23 cellular contexts compared by ENCODE assay signal in genomic region chr14:21215130-21215878, GRCh38. TPM values are rescaled to one million over a fixed set of nuclear protein-coding genes. Genes with fewer than 3 reads are reported as not detected.
DNase-seq lines count a peak whose midpoint lies in the region; ATAC-seq and TF ChIP-seq lines count a peak whose summit lies in the region.
"Had no signal": no experiment of that assay in that cellular context is flagged by ENCODE, and none has a peak within 500 bp of the region (broad histone marks: within the 10 kb centered on the region; RNA-seq: fewer than 3 reads in every experiment).

No MANE protein-coding gene starts in this region.

- H3K36me3 Mint-ChIP-seq in activated CD8-positive, alpha-beta memory T cell treated with anti-CD3 and anti-CD28 coated beads, Interleukin-2, amount 10 ng/mL, durations not matched to agents 7 days and 5 days = peaks cover 65% of the 10 kb centered on the region
- H3K36me3 Mint-ChIP-seq in T-helper 17 cell (ENCODE audit: low read depth) (peaks cover 23% of the 10 kb centered on the region), neural progenitor cell (peaks cover 38% of the 10 kb centered on the region)
- H3K36me3 Mint-ChIP-seq in central memory CD8-positive, alpha-beta T cell (ENCODE audit: insufficient read depth) = peaks cover 78% of the 10 kb centered on the region

- H3K79me2 ChIP-seq in neural progenitor cell (ENCODE audit: low read depth) (peaks cover 90% of the 10 kb centered on the region), trophoblast cell (ENCODE audit: control insufficient read depth, insufficient read depth, low read length, poor library complexity) (no peaks in the 10 kb centered on the region)

- H3K27ac ChIP-seq in neural progenitor cell = peak overlapping the region; percentile 53
- no peak overlapping the region for H3K27ac ChIP-seq in trophoblast cell (ENCODE audit: low read depth, low read length)
- H3K27ac ChIP-seq: ascending aorta, esophagus squamous epithelium, pancreas, uterus had no signal

- H3K4me1 Mint-ChIP-seq in activated CD8-positive, alpha-beta memory T cell treated with anti-CD3 and anti-CD28 coated beads, Interleukin-2, amount 10 ng/mL, durations not matched to agents 7 days and 5 days = peaks cover 57% of the 10 kb centered on the region
- peaks cover 47% of the 10 kb centered on the region for H3K4me1 Mint-ChIP-seq in T-helper 17 cell
- peaks cover 64% of the 10 kb centered on the region for H3K4me1 Mint-ChIP-seq in central memory CD8-positive, alpha-beta T cell
- peaks cover 6% of the 10 kb centered on the region for H3K4me1 Mint-ChIP-seq in neural progenitor cell

- H3K4me2 ChIP-seq in neural progenitor cell = no peak overlapping the region
- H3K4me2 ChIP-seq in trophoblast cell (ENCODE audit: low read length) = no peak overlapping the region

- peak overlapping the region; percentile 70 for H3K27ac Mint-ChIP-seq in activated CD8-positive, alpha-beta memory T cell treated with anti-CD3 and anti-CD28 coated beads, Interleukin-2, amount 10 ng/mL, durations not matched to agents 7 days and 5 days
- peak overlapping the region; percentile 94 for H3K27ac Mint-ChIP-seq in T-helper 17 cell
- peak overlapping the region; percentile 97 for H3K27ac Mint-ChIP-seq in central memory CD8-positive, alpha-beta T cell (ENCODE audit: low read depth)
- H3K27ac Mint-ChIP-seq in neural progenitor cell = no peak overlapping the region

- no peak overlapping the region for H2BK12ac ChIP-seq in trophoblast cell (ENCODE audit: low read length)

- H3K27me3 ChIP-seq in neural progenitor cell (no peaks in the 10 kb centered on the region), trophoblast cell (ENCODE audit: insufficient read depth, low read length) (no peaks in the 10 kb centered on the region)
- H3K27me3 ChIP-seq: ascending aorta, esophagus squamous epithelium, heart right ventricle, MG63, pancreas, uterus had no signal

- no peaks in the 10 kb centered on the region for H3K4me1 ChIP-seq in neural progenitor cell
- peaks cover 8 to 9% of the 10 kb centered on the region in 2 experiments for H3K4me1 ChIP-seq in trophoblast cell (ENCODE audit: control insufficient read depth in 1 of 2, insufficient read depth in 2 of 2, low read length in 2 of 2)
- H3K4me1 ChIP-seq: uterus had no signal

- H4K12ac ChIP-seq in trophoblast cell (ENCODE audit: low read depth, low read length) = no peak overlapping the region

- no peak overlapping the region for H2BK120ac ChIP-seq in trophoblast cell (ENCODE audit: insufficient read depth, low read length, poor library complexity)

- no peak overlapping the region for H3K9ac ChIP-seq in neural progenitor cell
- H3K9ac ChIP-seq in trophoblast cell (ENCODE audit: low read length) = no peak overlapping the region

- WGBS in trophoblast cell (ENCODE audit: extremely low coverage, insufficient coverage, insufficient read length) = no CpG with 5 or more reads among the region's 8 CpGs

- intact Hi-C loops in sciatic nerve (cut with DNase I) = no loop called here

- peak; percentile 60 for ATAC-seq in activated CD8-positive, alpha-beta memory T cell treated with anti-CD3 and anti-CD28 coated beads, Interleukin-2, amount 10 ng/mL, durations not matched to agents 7 days and 5 days
- peak; percentile 12 for ATAC-seq in T-helper 17 cell
- ATAC-seq in central memory CD8-positive, alpha-beta T cell (replicated peaks; ENCODE audit: extremely low read depth, poor library complexity, severe bottlenecking) = peak; percentile 42
- no peak for ATAC-seq in sciatic nerve
- ATAC-seq: heart right ventricle, Panc1, pancreas had no signal

- H3K79me1 ChIP-seq in trophoblast cell (ENCODE audit: low read length) = no peaks in the 10 kb centered on the region

- H3K4ac ChIP-seq in trophoblast cell (ENCODE audit: low read depth, low read length) = no peak overlapping the region

- no peak for TF ChIP-seq CTCF in neural progenitor cell (IDR thresholded peaks at IDR 0.05)

- no peaks in the 10 kb centered on the region for H3K9me3 Mint-ChIP-seq in activated CD8-positive, alpha-beta memory T cell treated with anti-CD3 and anti-CD28 coated beads, Interleukin-2, amount 10 ng/mL, durations not matched to agents 7 days and 5 days (ENCODE audit: low read depth)
- H3K9me3 Mint-ChIP-seq in central memory CD8-positive, alpha-beta T cell = no peaks in the 10 kb centered on the region
- H3K9me3 Mint-ChIP-seq in neural progenitor cell = no peaks in the 10 kb centered on the region

- H3K18ac ChIP-seq in trophoblast cell (ENCODE audit: low read length) = no peak overlapping the region

- CTCF ChIA-PET in activated CD8-positive, alpha-beta memory T cell treated with anti-CD3 and anti-CD28 coated beads, Interleukin-2, amount 10 ng/mL, durations not matched to agents 7 days and 5 days (lab: Charles Lee) = interaction anchor here (0.6 to 2.3 kb wide), 3 partner anchors 11 to 20 kb away, joined by 3 to 10 read pairs (median 3); no protein-coding TSS in a partner anchor

- H3K23ac ChIP-seq in trophoblast cell (ENCODE audit: low read length) = no peak overlapping the region

- peaks cover 94% of the 10 kb centered on the region for H4K20me1 ChIP-seq in neural progenitor cell (ENCODE audit: low read depth)

- H3K36me3 ChIP-seq in neural progenitor cell = peaks cover 58% of the 10 kb centered on the region
- peaks cover 28 to 35% of the 10 kb centered on the region in 2 experiments for H3K36me3 ChIP-seq in trophoblast cell (ENCODE audit: control insufficient read depth in 1 of 2, insufficient read depth in 2 of 2, low read length in 2 of 2)
- H3K36me3 ChIP-seq: uterus had no signal

- H3K9me3 ChIP-seq in T-helper 17 cell (ENCODE audit: control insufficient read depth, low read length, poor library complexity, severe bottlenecking) (no peaks in the 10 kb centered on the region), neural progenitor cell (ENCODE audit: low read depth) (no peaks in the 10 kb centered on the region), trophoblast cell (ENCODE audit: insufficient read depth, low read depth, low read length) (no peaks in the 10 kb centered on the region)
- H3K9me3 ChIP-seq: ascending aorta, esophagus squamous epithelium, heart right ventricle, MG63, pancreas, uterus had no signal

- H3K4me3 ChIP-seq in neural progenitor cell (no peak overlapping the region), trophoblast cell (ENCODE audit: low read depth, low read length) (no peak overlapping the region)
- H3K4me3 ChIP-seq: ascending aorta, esophagus squamous epithelium, heart right ventricle, MG63, pancreas, uterus had no signal

- H3K4me3 Mint-ChIP-seq in activated CD8-positive, alpha-beta memory T cell treated with anti-CD3 and anti-CD28 coated beads, Interleukin-2, amount 10 ng/mL, durations not matched to agents 7 days and 5 days = peak overlapping the region; percentile 7
- H3K4me3 Mint-ChIP-seq in T-helper 17 cell = peak overlapping the region; percentile 70
- peak overlapping the region; percentile 74 for H3K4me3 Mint-ChIP-seq in central memory CD8-positive, alpha-beta T cell
- H3K4me3 Mint-ChIP-seq in neural progenitor cell = no peak overlapping the region

- H2AK5ac ChIP-seq in trophoblast cell (ENCODE audit: low read length) = no peak overlapping the region

- H2AFZ ChIP-seq in neural progenitor cell (replicated peaks) = no peak overlapping the region
- no peak overlapping the region for H2AFZ ChIP-seq in trophoblast cell (ENCODE audit: insufficient read depth, low read length, poor library complexity)

- H4K91ac ChIP-seq in trophoblast cell (ENCODE audit: low read depth, low read length) = no peak overlapping the region

- H3K27me3 Mint-ChIP-seq in activated CD8-positive, alpha-beta memory T cell treated with anti-CD3 and anti-CD28 coated beads, Interleukin-2, amount 10 ng/mL, durations not matched to agents 7 days and 5 days = no peaks in the 10 kb centered on the region
- H3K27me3 Mint-ChIP-seq in T-helper 17 cell (no peaks in the 10 kb centered on the region), neural progenitor cell (ENCODE audit: insufficient read depth, low read depth) (no peaks in the 10 kb centered on the region)
- H3K27me3 Mint-ChIP-seq in central memory CD8-positive, alpha-beta T cell = no peaks in the 10 kb centered on the region

- no peak overlapping the region for H3K14ac ChIP-seq in trophoblast cell (ENCODE audit: low read length)

- no peak overlapping the region for H4K8ac ChIP-seq in trophoblast cell (ENCODE audit: low read depth, low read length)

- H2BK5ac ChIP-seq in trophoblast cell (ENCODE audit: low read depth, low read length, poor library complexity) = no peak overlapping the region

- H3F3A ChIP-seq in neural progenitor cell (ENCODE audit: low read depth) = peaks cover 80% of the 10 kb centered on the region

- DNase-seq in activated CD8-positive, alpha-beta memory T cell treated with anti-CD3 and anti-CD28 coated beads, Interleukin-2, amount 10 ng/mL, durations not matched to agents 7 days and 5 days = no peak
- no peak for DNase-seq in activated CD8-positive, alpha-beta memory T cell treated with anti-CD3 and anti-CD28 coated beads, Interleukin-2, amount 50 U/mL, for 4 hours
- DNase-seq in T-helper 17 cell (no peak), neural progenitor cell (ENCODE audit: low spot score) (no peak), sciatic nerve (ENCODE audit: low spot score) (no peak), DMS114 treated with DMSO at 0.1 percent for 48 hours (lab: John Stamatoyannopoulos, UW; ENCODE audit: unreplicated experiment) (no peak), trophoblast cell (no peak)
- no peak for DNase-seq in central memory CD8-positive, alpha-beta T cell (ENCODE audit: low spot score in 2 of 2)
- DNase-seq: COR-L47; esophagus squamous epithelium; H7; heart right ventricle; MG63; midbrain; NCI-H2029; NCI-H69; pancreas; stimulated activated naive CD4-positive, alpha-beta T cell treated with Interleukin-2 at 50 U/mL for 16 hours; uterus had no signal

RNA-seq across cellular contexts. Expression of gene HNRNPC, which starts 53.9 kb away (rescaled TPM):
- total RNA-seq in activated CD8-positive, alpha-beta memory T cell treated with anti-CD3 and anti-CD28 coated beads, Interleukin-2, amount 10 ng/mL, durations not matched to agents 7 days and 5 days = 100 to 1,000 TPM; 718 to 921 TPM
- total RNA-seq in T-helper 17 cell (100 to 1,000 TPM; 576 to 580 TPM), neural progenitor cell (ENCODE audit: low replicate concordance) (1,681 and 1,872 TPM in 2 replicates), sciatic nerve (395 TPM)
- 959 and 960 TPM in 2 replicates for polyA plus RNA-seq in trophoblast cell (2013)

RNA-seq across cellular contexts. Expression of gene OR5AU1, which starts 59.4 kb away (rescaled TPM):
- not detected for total RNA-seq in activated CD8-positive, alpha-beta memory T cell treated with anti-CD3 and anti-CD28 coated beads, Interleukin-2, amount 10 ng/mL, durations not matched to agents 7 days and 5 days
- total RNA-seq in T-helper 17 cell (not detected), neural progenitor cell (ENCODE audit: low replicate concordance) (under 0.01 TPM in 1 of 2 replicates, not detected in the other), sciatic nerve (not detected)
- 0.06 TPM in 1 of 2 replicates, not detected in the other for polyA plus RNA-seq in trophoblast cell (2013)
- total RNA-seq: A673, ascending aorta, esophagus squamous epithelium, H7, heart right ventricle, kidney epithelial cell, pancreas, uterus had no signal
- polyA plus RNA-seq: heart right ventricle, pancreas had no signal
